5 cellular contexts compared by ENCODE assay signal in the genomic region with DNA sequence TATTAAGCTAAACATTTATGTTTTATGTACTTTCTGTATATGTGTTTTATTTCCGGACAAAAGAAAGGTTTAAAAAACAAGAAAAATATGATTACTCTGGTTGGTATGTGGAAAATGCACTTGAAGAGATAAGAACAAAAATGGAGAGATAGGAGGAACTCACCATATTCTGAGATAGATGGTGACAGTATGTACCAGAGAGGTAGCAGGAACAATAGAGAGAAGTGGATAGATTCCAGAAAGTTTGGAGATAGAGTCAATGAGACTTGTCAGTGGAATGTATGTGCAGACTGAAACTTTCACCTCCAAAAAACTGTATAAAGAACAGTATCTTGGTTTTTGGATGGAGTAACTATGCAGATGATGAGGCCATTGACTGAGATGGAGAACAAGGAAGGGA.
"Had no signal": no experiment of that assay in that cellular context is flagged by ENCODE, and none has a peak within 500 bp of the region (broad histone marks: within the 10 kb centered on the region; RNA-seq: fewer than 3 reads in every experiment).

No MANE protein-coding gene starts in this region.

- H3K4me3 ChIP-seq: GM23338 had no signal

- H3K4me2 ChIP-seq: GM23338 had no signal

- H2AFZ ChIP-seq: GM23338 had no signal

- DNase-seq: H9, HCEC 1CT had no signal

- ATAC-seq: GM23338, HepG2 had no signal

- H3K27ac ChIP-seq: HL-60 had no signal
